ENCODE assay signal across 8 cellular contexts in the genomic region with DNA sequence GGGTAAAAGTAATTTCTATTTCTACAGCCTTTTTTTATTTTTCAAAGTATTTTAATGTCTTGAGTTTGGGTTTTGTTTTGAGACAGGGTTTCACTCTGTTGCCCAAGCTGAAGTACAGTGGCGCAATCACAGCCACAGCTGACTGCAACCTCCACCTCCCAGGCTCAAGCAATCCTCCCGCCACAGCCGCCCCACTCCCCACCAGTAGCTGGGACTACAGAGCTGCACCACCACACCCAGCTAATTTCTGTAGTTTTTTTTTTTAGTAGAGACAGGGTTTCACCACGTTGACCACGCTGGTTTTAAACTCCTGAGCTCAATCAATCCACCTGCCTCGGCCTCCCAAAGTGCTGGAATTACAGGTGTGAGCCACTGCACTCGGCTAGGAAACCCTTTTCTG. TPM values are rescaled to one million over a fixed set of nuclear protein-coding genes. Genes with fewer than 3 reads are reported as not detected.
DNase-seq lines count a peak whose midpoint lies in the region; ATAC-seq and TF ChIP-seq lines count a peak whose summit lies in the region.

No MANE protein-coding gene starts in this region.

- H4K20me1 ChIP-seq in PC-9 (ENCODE audit: insufficient read depth) = no peaks in the 10 kb centered on the region

- peak overlapping the region; percentile 50 for H3K4me3 Mint-ChIP-seq in activated T-cell treated with anti-CD3 and anti-CD28 coated beads, Interleukin-2, amount 50 U/mL, for 24 hours

- no peak for TF ChIP-seq POLR2A in gastrocnemius medialis (IDR thresholded peaks at IDR 0.05)

- no peak overlapping the region for H2AFZ ChIP-seq in PC-9

- peak overlapping the region; percentile 79 for H3K4me2 ChIP-seq in PC-9

- H3K4me3 ChIP-seq in PC-9 (peak overlapping the region; percentile 30; the same call in 1 of the 2 replicates), esophagus (ENCODE audit: low read depth in 1 of 2, low read length in 2 of 2) (no peak overlapping the region), gastrocnemius medialis (no peak overlapping the region)

- DNase-seq in activated T-cell treated with anti-CD3 and anti-CD28 coated beads, Interleukin-2, amount 50 U/mL, for 24 hours = no peak
- DNase-seq in activated T-cell treated with anti-CD3 and anti-CD28 coated beads for 4 hours (no peak), PC-9 (peak; percentile 65 to 91), gastrocnemius medialis (peak; percentile 65 to 80), RKO (ENCODE audit: low spot score) (no peak)

- H3K79me2 ChIP-seq in PC-9 (ENCODE audit: low read depth) = peaks cover 17% of the 10 kb centered on the region

- BruUV-seq in PC-9 (replicated peaks; lab: Mats Ljungman, UMichigan) = no TSS peak

- H3K4me1 Mint-ChIP-seq in activated T-cell treated with anti-CD3 and anti-CD28 coated beads, Interleukin-2, amount 50 U/mL, for 24 hours (ENCODE audit: low read depth) = peaks cover 77% of the 10 kb centered on the region

- ATAC-seq in gastrocnemius medialis (no peak), HG03442 (IDR thresholded peaks at IDR 0.05; ENCODE audit: unreplicated experiment) (no peak), GM21526 (IDR thresholded peaks at IDR 0.05; ENCODE audit: low FRiP score, unreplicated experiment) (no peak)

- peaks cover 81% of the 10 kb centered on the region for H3F3A ChIP-seq in PC-9 (ENCODE audit: insufficient read depth, low read depth)

- H3K27ac ChIP-seq in PC-9 (peak overlapping the region; percentile 99), esophagus (ENCODE audit: low read depth in 2 of 2, low read length in 1 of 2) (peak overlapping the region; percentile 69 to 89), gastrocnemius medialis (peak overlapping the region in 1 of 4 donors; percentile 99)

- H3K27me3 ChIP-seq in PC-9 (ENCODE audit: insufficient read depth, low read depth) (no peaks in the 10 kb centered on the region), esophagus (ENCODE audit: control insufficient read depth in 1 of 2, insufficient read depth in 2 of 2, low read length in 2 of 2) (no peaks in the 10 kb centered on the region), gastrocnemius medialis (no peaks in the 10 kb centered on the region)

- no peaks in the 10 kb centered on the region for H3K27me3 Mint-ChIP-seq in activated T-cell treated with anti-CD3 and anti-CD28 coated beads, Interleukin-2, amount 50 U/mL, for 24 hours

- peak overlapping the region; percentile 91 for H3K27ac Mint-ChIP-seq in activated T-cell treated with anti-CD3 and anti-CD28 coated beads, Interleukin-2, amount 50 U/mL, for 24 hours

- in situ Hi-C loops in gastrocnemius medialis (cut with MboI; ENCODE audit: low sequenced_read_pairs in 4 of 4) = no loop called here

- no peaks in the 10 kb centered on the region for H3K9me2 ChIP-seq in PC-9 (ENCODE audit: insufficient read depth)

- CTCF ChIA-PET in PC-9 (lab: Charles Lee) = no interaction called here

- peaks cover 88% of the 10 kb centered on the region for H3K4me1 ChIP-seq in PC-9 (replicated peaks; ENCODE audit: insufficient read depth)
- peaks cover 0 to 3% of the 10 kb centered on the region in 2 donors for H3K4me1 ChIP-seq in esophagus (ENCODE audit: control insufficient read depth in 2 of 2, insufficient read depth in 2 of 2, low read length in 1 of 2)
- peaks cover 30 to 44% of the 10 kb centered on the region in 2 donors for H3K4me1 ChIP-seq in gastrocnemius medialis

- no peaks in the 10 kb centered on the region for H3K36me3 Mint-ChIP-seq in activated T-cell treated with anti-CD3 and anti-CD28 coated beads, Interleukin-2, amount 50 U/mL, for 24 hours (ENCODE audit: low read depth)

- H3K9me3 Mint-ChIP-seq in activated T-cell treated with anti-CD3 and anti-CD28 coated beads, Interleukin-2, amount 50 U/mL, for 24 hours = peaks cover 3% of the 10 kb centered on the region

- H3K9me3 ChIP-seq in PC-9 (ENCODE audit: insufficient read depth, low read depth) (no peaks in the 10 kb centered on the region), esophagus (ENCODE audit: control insufficient read depth in 2 of 2, insufficient read depth in 1 of 2, low read depth in 1 of 2, low read length in 1 of 2) (no peaks in the 10 kb centered on the region), gastrocnemius medialis (no peaks in the 10 kb centered on the region)

- intact Hi-C loops in PC-9 (cut with micrococcal nuclease; ENCODE audit: unreplicated experiment) (no loop called here), gastrocnemius medialis (cut with DNase I; ENCODE audit: low total_unique reads) (loop anchor here (5.0 kb wide), 1 partner anchor 114 kb away; the partner anchor contains the start of gene RNFT1)

- POLR2A ChIA-PET in PC-9 (lab: Charles Lee; ENCODE audit: unreplicated experiment) = interaction anchor here (0.5 to 0.9 kb wide), 6 partner anchors 8 to 1989 kb away, joined by 3 to 8 read pairs (median 6); no protein-coding TSS in a partner anchor

- TF ChIP-seq CTCF in PC-9 (conservative IDR thresholded peaks at IDR 0.05) (no peak), gastrocnemius medialis (IDR thresholded peaks at IDR 0.05 in 4 of 5, conservative IDR thresholded peaks at IDR 0.05 in 1 of 5) (no peak)

- H3K36me3 ChIP-seq in PC-9 (ENCODE audit: low read depth) (no peaks in the 10 kb centered on the region), esophagus (ENCODE audit: control insufficient read depth in 2 of 2, insufficient read depth in 2 of 2, low read length in 1 of 2) (no peaks in the 10 kb centered on the region), gastrocnemius medialis (no peaks in the 10 kb centered on the region)

- 48 to 49% methylated on average over 7 of the region's 7 CpGs for WGBS in esophagus, 2 donors

RNA-seq across cellular contexts. Expression of gene TUBD1, which starts 44.0 kb away (rescaled TPM):
- total RNA-seq in PC-9 (2021) = 11.8 and 13.5 TPM in 2 replicates
- polyA plus RNA-seq in esophagus = 1 to 10 TPM; 7.1 to 8.4 TPM
- total RNA-seq in gastrocnemius medialis = 1 to 10 TPM; 5.4 to 9.2 (median 9.2) TPM

RNA-seq across cellular contexts. Expression of gene RPS6KB1, which starts 44.1 kb away (rescaled TPM):
- total RNA-seq in PC-9 (2021) (31.4 and 41.8 TPM in 2 replicates), gastrocnemius medialis (10 to 100 TPM; 38.4 to 58.4 (median 41.6) TPM)
- 10 to 100 TPM; 13.2 to 13.5 TPM for polyA plus RNA-seq in esophagus

Comparison
In these comparisons a context has a peak if more than half of its experiments do, and no peak if none do; other contexts are left out.
1. DNase-seq: peak in PC-9 (2 of 2) and gastrocnemius medialis (2 of 2); none in activated T-cell treated with anti-CD3 and anti-CD28 coated beads, Interleukin-2, amount 50 U/mL, for 24 hours (single experiment), activated T-cell treated with anti-CD3 and anti-CD28 coated beads for 4 hours (single experiment) and RKO (single experiment).